Comparison of ENCODE assay signal across 20 cellular contexts in the genomic region with DNA sequence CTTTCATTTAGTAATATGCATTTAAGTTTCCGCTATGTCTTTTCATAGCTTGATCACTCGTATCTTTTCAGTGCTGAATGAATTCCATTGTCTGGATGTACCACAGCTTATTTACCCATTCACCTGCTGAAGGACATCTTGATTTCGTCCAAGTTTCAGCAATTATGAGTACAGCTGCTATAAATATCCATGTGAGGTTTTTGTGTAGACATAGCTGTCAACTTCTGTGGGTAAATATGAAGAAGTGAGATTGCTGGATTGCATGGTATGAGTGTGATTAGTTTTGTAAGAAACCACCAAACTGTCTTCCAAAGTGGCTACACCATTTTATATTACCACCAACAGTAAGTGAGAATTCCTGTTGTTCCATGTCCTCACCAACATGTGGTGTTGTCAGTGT.
DNase-seq lines count a peak whose midpoint lies in the region; ATAC-seq lines count a peak whose summit lies in the region.
"Had no signal": no experiment of that assay in that cellular context is flagged by ENCODE, and none has a peak within 500 bp of the region (broad histone marks: within the 10 kb centered on the region; RNA-seq: fewer than 3 reads in every experiment).

No MANE protein-coding gene starts in this region.

- H3K4me3 ChIP-seq in effector memory CD4-positive, alpha-beta T cell (ENCODE audit: insufficient read depth, low read depth, low read length, poor library complexity, severe bottlenecking): no peak overlapping the region

- H3K4me1 ChIP-seq in effector memory CD4-positive, alpha-beta T cell (ENCODE audit: control insufficient read depth, insufficient read depth, low read length, poor library complexity, severe bottlenecking): no peaks in the 10 kb centered on the region

- peak; percentile 92 for ATAC-seq in GM18519 (IDR thresholded peaks at IDR 0.05; ENCODE audit: low FRiP score, unreplicated experiment)
- peak; percentile 58 for ATAC-seq in GM21576 (IDR thresholded peaks at IDR 0.05; ENCODE audit: unreplicated experiment)
- ATAC-seq in HG03378 (IDR thresholded peaks at IDR 0.05; ENCODE audit: unreplicated experiment): peak; percentile 87
- ATAC-seq: left colon, T-helper 17 cell had no signal

- H3K36me3 ChIP-seq in effector memory CD4-positive, alpha-beta T cell (ENCODE audit: control insufficient read depth, insufficient read depth, low read length): no peaks in the 10 kb centered on the region

- DNase-seq in amniotic epithelial cell (ENCODE audit: low read depth) (peak; percentile 67), AG08396 (ENCODE audit: low spot score) (no peak), COLO668 (lab: John Stamatoyannopoulos, UW; ENCODE audit: unreplicated experiment) (no peak)
- DNase-seq in effector memory CD4-positive, alpha-beta T cell: no peak
- DNase-seq in activated naive CD4-positive, alpha-beta T cell (lab: John Stamatoyannopoulos, UW): no peak
- DNase-seq: AML-193; DMS153; H9; KBM-7; left colon; NCI-H1694 treated with DMSO at 0.1 percent for 48 hours; NCI-H526 treated with DMSO at 0.1 percent for 48 hours; posterior cingulate gyrus; stimulated activated CD4-positive, alpha-beta T cell treated with anti-CD3 and anti-CD28 coated beads, Interleukin-12 subunit alpha, Interleukin-12 subunit beta, amount 100 ng/mL, for 4 hours; substantia nigra; T-helper 17 cell had no signal

- H3K9me3 ChIP-seq in effector memory CD4-positive, alpha-beta T cell (ENCODE audit: control insufficient read depth, low read length): peaks cover 5% of the 10 kb centered on the region

- no peak overlapping the region for H3K27ac ChIP-seq in effector memory CD4-positive, alpha-beta T cell (ENCODE audit: insufficient read depth, low read length, poor library complexity, severe bottlenecking)
- H3K27ac ChIP-seq: HL-60 had no signal

- peaks cover 2% of the 10 kb centered on the region for H3K27me3 ChIP-seq in effector memory CD4-positive, alpha-beta T cell (replicated peaks; ENCODE audit: control insufficient read depth, insufficient read depth, low read length, poor library complexity, severe bottlenecking)
